1 cellular context compared by ENCODE assay signal in the genomic region with DNA sequence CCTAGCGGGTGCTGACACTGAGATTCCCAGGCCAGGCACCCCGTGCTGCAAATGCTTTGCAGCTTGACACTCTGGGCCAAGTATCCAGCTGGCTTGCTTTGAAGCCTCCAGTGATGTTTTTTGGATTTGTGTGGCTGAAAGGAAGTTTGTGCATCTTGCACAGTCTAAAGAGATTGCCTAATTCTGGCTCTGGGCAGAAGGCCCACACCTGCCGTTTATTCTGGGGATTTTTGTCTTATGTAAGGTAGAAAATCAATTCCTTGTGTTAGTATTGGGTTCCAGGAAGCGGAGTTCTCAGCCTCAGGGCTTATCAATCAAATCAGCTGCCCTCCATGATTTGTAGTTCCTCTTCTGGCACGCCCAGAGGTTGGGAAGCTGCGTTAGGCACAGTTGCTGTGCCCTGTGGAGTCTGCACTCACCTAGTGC.
A peak's percentile ranks its signal among the peaks of the same experiment; 100 is the strongest.
TF ChIP-seq lines count a peak whose summit lies in the region.

No MANE protein-coding gene starts in this region.

TF ChIP-seq in liver, 16 proteins besides CTCF, POLR2A, EP300 and RAD21 (continued from another document):
- TF ChIP-seq, protein P1, sequence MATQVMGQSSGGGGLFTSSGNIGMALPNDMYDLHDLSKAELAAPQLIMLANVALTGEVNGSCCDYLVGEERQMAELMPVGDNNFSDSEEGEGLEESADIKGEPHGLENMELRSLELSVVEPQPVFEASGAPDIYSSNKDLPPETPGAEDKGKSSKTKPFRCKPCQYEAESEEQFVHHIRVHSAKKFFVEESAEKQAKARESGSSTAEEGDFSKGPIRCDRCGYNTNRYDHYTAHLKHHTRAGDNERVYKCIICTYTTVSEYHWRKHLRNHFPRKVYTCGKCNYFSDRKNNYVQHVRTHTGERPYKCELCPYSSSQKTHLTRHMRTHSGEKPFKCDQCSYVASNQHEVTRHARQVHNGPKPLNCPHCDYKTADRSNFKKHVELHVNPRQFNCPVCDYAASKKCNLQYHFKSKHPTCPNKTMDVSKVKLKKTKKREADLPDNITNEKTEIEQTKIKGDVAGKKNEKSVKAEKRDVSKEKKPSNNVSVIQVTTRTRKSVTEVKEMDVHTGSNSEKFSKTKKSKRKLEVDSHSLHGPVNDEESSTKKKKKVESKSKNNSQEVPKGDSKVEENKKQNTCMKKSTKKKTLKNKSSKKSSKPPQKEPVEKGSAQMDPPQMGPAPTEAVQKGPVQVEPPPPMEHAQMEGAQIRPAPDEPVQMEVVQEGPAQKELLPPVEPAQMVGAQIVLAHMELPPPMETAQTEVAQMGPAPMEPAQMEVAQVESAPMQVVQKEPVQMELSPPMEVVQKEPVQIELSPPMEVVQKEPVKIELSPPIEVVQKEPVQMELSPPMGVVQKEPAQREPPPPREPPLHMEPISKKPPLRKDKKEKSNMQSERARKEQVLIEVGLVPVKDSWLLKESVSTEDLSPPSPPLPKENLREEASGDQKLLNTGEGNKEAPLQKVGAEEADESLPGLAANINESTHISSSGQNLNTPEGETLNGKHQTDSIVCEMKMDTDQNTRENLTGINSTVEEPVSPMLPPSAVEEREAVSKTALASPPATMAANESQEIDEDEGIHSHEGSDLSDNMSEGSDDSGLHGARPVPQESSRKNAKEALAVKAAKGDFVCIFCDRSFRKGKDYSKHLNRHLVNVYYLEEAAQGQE (IDR thresholded peaks at IDR 0.05) = no peak
- TF ChIP-seq ZBTB33 (IDR thresholded peaks at IDR 0.05) (peak; percentile 71), SP1 (IDR thresholded peaks at IDR 0.05) (peak; percentile 65), HNF4A (conservative IDR thresholded peaks at IDR 0.05) (peak; percentile 68 to 72), EGR1 (IDR thresholded peaks at IDR 0.05; ENCODE audit: low read depth in 2 of 2) (no peak), FOXA2 (IDR thresholded peaks at IDR 0.05) (peak; percentile 54), NR2F2 (IDR thresholded peaks at IDR 0.05) (no peak), HNF4G (IDR thresholded peaks at IDR 0.05) (no peak), JUND (IDR thresholded peaks at IDR 0.05) (peak; percentile 44 to 65)
TF ChIP-seq in liver: peak in this region for 11.
